19 cellular contexts compared by ENCODE assay signal in genomic region chr1:8674912-8675311, GRCh38.
DNase-seq lines count a peak whose midpoint lies in the region; ATAC-seq and TF ChIP-seq lines count a peak whose summit lies in the region.
"Had no signal": no experiment of that assay in that cellular context is flagged by ENCODE, and none has a peak within 500 bp of the region (broad histone marks: within the 10 kb centered on the region; RNA-seq: fewer than 3 reads in every experiment).

No MANE protein-coding gene starts in this region.

- TF ChIP-seq CTCF in IMR-90 (conservative IDR thresholded peaks at IDR 0.05; ENCODE audit: low read depth, low read length) (no peak), mesothelial cell of epicardium (IDR thresholded peaks at IDR 0.05; ENCODE audit: unreplicated experiment) (no peak), foreskin fibroblast (IDR thresholded peaks at IDR 0.05; ENCODE audit: low read depth, low read length) (no peak)

- no peak overlapping the region for H3K27ac ChIP-seq in IMR-90 (ENCODE audit: insufficient read depth, low read length)
- H3K27ac ChIP-seq: BLaER1, gastrocnemius medialis had no signal

- H2BK15ac ChIP-seq in IMR-90 (ENCODE audit: low read depth, low read length), result no peak overlapping the region

- H3K9me3 Mint-ChIP-seq in activated T-helper 2 cell treated with anti-CD3 and anti-CD28 coated beads, Interferon-gamma antibody, Interleukin-2, Interleukin-4, amounts not matched to agents 10 μg/mL and 5 μg/mL and 100 μg/mL, durations not matched to agents 14 hours and 24 hours and 36 hours, result no peaks in the 10 kb centered on the region
- H3K9me3 Mint-ChIP-seq in mesothelial cell of epicardium, result no peaks in the 10 kb centered on the region
- H3K9me3 Mint-ChIP-seq: activated B cell treated with CpG ODN at 0.5 μM for 24 hours; stimulated activated effector memory CD8-positive, alpha-beta T cell treated with anti-CD3 and anti-CD28 coated beads, Interleukin-12 subunit alpha, Interleukin-12 subunit beta, amount 100 ng/mL, for 72 hours had no signal

- intact Hi-C loops in IMR-90 (cut with micrococcal nuclease), result loop anchor here (1.0 kb wide), 1 partner anchor 22 kb away; no protein-coding TSS in a partner anchor
- intact Hi-C loops in activated T-helper 2 cell treated with anti-CD3 and anti-CD28 coated beads, Interferon-gamma antibody, Interleukin-2, Interleukin-4, amounts not matched to agents 10 μg/mL and 5 μg/mL and 100 μg/mL, durations not matched to agents 14 hours and 24 hours and 36 hours (cut with micrococcal nuclease), result loop anchor here (5.0 kb wide), 1 partner anchor 47 kb away; no protein-coding TSS in a partner anchor

- H3K4me3 ChIP-seq in IMR-90 (ENCODE audit: insufficient read depth, low read depth, low read length) (no peak overlapping the region), foreskin fibroblast (ENCODE audit: low read depth in 1 of 2, low read length in 2 of 2) (no peak overlapping the region)
- H3K4me3 ChIP-seq: BLaER1, dorsolateral prefrontal cortex, gastrocnemius medialis, SK-N-MC had no signal

- peak; percentile 73 for DNase-seq in EH (ENCODE audit: low read depth)
- peak; percentile 41 for DNase-seq in IMR-90
- DNase-seq in activated T-helper 2 cell treated with anti-CD3 and anti-CD28 coated beads, Interferon-gamma antibody, Interleukin-2, Interleukin-4, amounts not matched to agents 10 μg/mL and 5 μg/mL and 100 μg/mL, durations not matched to agents 14 hours and 24 hours and 36 hours (ENCODE audit: low spot score), result no peak
- no peak for DNase-seq in mesothelial cell of epicardium (ENCODE audit: low spot score in 2 of 2, unreplicated experiment in 2 of 2)
- no peak for DNase-seq in foreskin fibroblast
- no peak for DNase-seq in NOMO-1 (lab: John Stamatoyannopoulos, UW; ENCODE audit: unreplicated experiment in 2 of 2)
- DNase-seq in amygdala (lab: John Stamatoyannopoulos, UW), result no peak
- DNase-seq: activated B cell treated with CpG ODN at 0.5 μM for 24 hours; DND-41; dorsolateral prefrontal cortex; gastrocnemius medialis; islet precursor cell; Karpas-422; NCI-H2107; stimulated activated CD4-positive, alpha-beta T cell treated with anti-CD3 and anti-CD28 coated beads, Interleukin-4, amount 100 ng/mL, for 1 hour had no signal

- H4K5ac ChIP-seq in IMR-90 (ENCODE audit: low read depth, low read length), result no peak overlapping the region

- no CpG with 5 or more reads among the region's 2 CpGs for WGBS in IMR-90 (ENCODE audit: extremely low coverage in 2 of 2, insufficient read length in 1 of 2), 2 experiments

- in situ Hi-C loops in IMR-90 (cut with MboI; ENCODE audit: low sequenced_read_pairs), result no loop called here

- H3K27me3 ChIP-seq in IMR-90 (ENCODE audit: control insufficient read depth, insufficient read depth, low read length), result no peaks in the 10 kb centered on the region
- H3K27me3 ChIP-seq: BLaER1, dorsolateral prefrontal cortex, gastrocnemius medialis had no signal

- peaks cover 64% of the 10 kb centered on the region for H3K4me1 Mint-ChIP-seq in activated T-helper 2 cell treated with anti-CD3 and anti-CD28 coated beads, Interferon-gamma antibody, Interleukin-2, Interleukin-4, amounts not matched to agents 10 μg/mL and 5 μg/mL and 100 μg/mL, durations not matched to agents 14 hours and 24 hours and 36 hours (ENCODE audit: low read depth)
- H3K4me1 Mint-ChIP-seq in mesothelial cell of epicardium, result peaks cover 43% of the 10 kb centered on the region

- dilution Hi-C loops in IMR-90 (cut with HindIII; ENCODE audit: low sequenced_read_pairs, unreplicated experiment), result no loop called here

- H3K9me1 ChIP-seq in IMR-90 (ENCODE audit: insufficient read depth, low read length), result peaks cover 12% of the 10 kb centered on the region

- H3K56ac ChIP-seq in IMR-90 (ENCODE audit: extremely low read depth, insufficient read depth, low read length), result no peak overlapping the region

- no peak overlapping the region for H3K4me3 Mint-ChIP-seq in activated T-helper 2 cell treated with anti-CD3 and anti-CD28 coated beads, Interferon-gamma antibody, Interleukin-2, Interleukin-4, amounts not matched to agents 10 μg/mL and 5 μg/mL and 100 μg/mL, durations not matched to agents 14 hours and 24 hours and 36 hours (ENCODE audit: low read depth)
- no peak overlapping the region for H3K4me3 Mint-ChIP-seq in mesothelial cell of epicardium
- H3K4me3 Mint-ChIP-seq: activated B cell treated with CpG ODN at 0.5 μM for 24 hours; stimulated activated effector memory CD8-positive, alpha-beta T cell treated with anti-CD3 and anti-CD28 coated beads, Interleukin-12 subunit alpha, Interleukin-12 subunit beta, amount 100 ng/mL, for 72 hours had no signal

- H3K36me3 ChIP-seq in IMR-90 (ENCODE audit: control insufficient read depth, insufficient read depth, low read length), result no peaks in the 10 kb centered on the region
- H3K36me3 ChIP-seq: gastrocnemius medialis had no signal

- H2BK5ac ChIP-seq in IMR-90 (ENCODE audit: low read depth, low read length, poor library complexity, severe bottlenecking), result no peak overlapping the region

- H3K9ac ChIP-seq in IMR-90 (ENCODE audit: low read depth, low read length), result no peak overlapping the region
- H3K9ac ChIP-seq: BLaER1 had no signal

- no peak overlapping the region for H2BK20ac ChIP-seq in IMR-90 (ENCODE audit: low read depth, low read length)

- TF ChIP-seq RAD21 in IMR-90 (IDR thresholded peaks at IDR 0.05; ENCODE audit: low read length), result no peak

- H2BK120ac ChIP-seq in IMR-90 (ENCODE audit: low read depth, low read length), result no peak overlapping the region

- TF ChIP-seq POLR2A in IMR-90 (IDR thresholded peaks at IDR 0.05; ENCODE audit: low read depth, low read length), result no peak

- H3K79me1 ChIP-seq in IMR-90 (ENCODE audit: low read depth in 1 of 2, low read length in 2 of 2), result peaks cover 17 to 75% of the 10 kb centered on the region in 2 experiments

- H4K8ac ChIP-seq in IMR-90 (ENCODE audit: low read depth in 2 of 2, low read length in 2 of 2), result no peak overlapping the region

- H4K20me1 ChIP-seq in IMR-90 (ENCODE audit: insufficient read depth, low read length), result peaks cover 78% of the 10 kb centered on the region

- BruUV-seq in IMR-90 (replicated peaks; lab: Mats Ljungman, UMichigan), result no TSS peak

- H3K4me2 ChIP-seq in IMR-90 (ENCODE audit: low read depth, low read length), result no peak overlapping the region; the same call in 1 of the 2 replicates
- H3K4me2 ChIP-seq: BLaER1 had no signal

- H3K14ac ChIP-seq in IMR-90 (replicated peaks; ENCODE audit: low read depth, low read length), result no peak overlapping the region

- H2AK5ac ChIP-seq in IMR-90 (ENCODE audit: low read depth, low read length), result no peak overlapping the region

- H3K27me3 Mint-ChIP-seq in activated T-helper 2 cell treated with anti-CD3 and anti-CD28 coated beads, Interferon-gamma antibody, Interleukin-2, Interleukin-4, amounts not matched to agents 10 μg/mL and 5 μg/mL and 100 μg/mL, durations not matched to agents 14 hours and 24 hours and 36 hours (ENCODE audit: low read depth), result no peaks in the 10 kb centered on the region
- no peaks in the 10 kb centered on the region for H3K27me3 Mint-ChIP-seq in mesothelial cell of epicardium (ENCODE audit: low read depth)
- H3K27me3 Mint-ChIP-seq: activated B cell treated with CpG ODN at 0.5 μM for 24 hours had no signal

- H4K91ac ChIP-seq in IMR-90 (ENCODE audit: insufficient read depth, low read depth, low read length), result no peak overlapping the region

- H3K9me3 ChIP-seq in IMR-90 (ENCODE audit: control insufficient read depth, insufficient read depth, low read length), result no peaks in the 10 kb centered on the region
- H3K9me3 ChIP-seq: BLaER1, gastrocnemius medialis had no signal

- H3K4ac ChIP-seq in IMR-90 (ENCODE audit: low read depth, low read length), result no peak overlapping the region; the same call in 1 of the 2 replicates

- no peak overlapping the region for H3K18ac ChIP-seq in IMR-90 (ENCODE audit: low read depth, low read length)

- H2AK9ac ChIP-seq in IMR-90 (replicated peaks; ENCODE audit: low read depth, low read length, poor library complexity), result no peak overlapping the region

- peak overlapping the region; percentile 45; the same call in 1 of the 2 replicates for H3K23ac ChIP-seq in IMR-90 (ENCODE audit: low read depth, low read length)

- peak overlapping the region; percentile 14 for H3K27ac Mint-ChIP-seq in activated T-helper 2 cell treated with anti-CD3 and anti-CD28 coated beads, Interferon-gamma antibody, Interleukin-2, Interleukin-4, amounts not matched to agents 10 μg/mL and 5 μg/mL and 100 μg/mL, durations not matched to agents 14 hours and 24 hours and 36 hours
- H3K27ac Mint-ChIP-seq in mesothelial cell of epicardium, result peak overlapping the region; percentile 39
- H3K27ac Mint-ChIP-seq: activated B cell treated with CpG ODN at 0.5 μM for 24 hours; stimulated activated effector memory CD8-positive, alpha-beta T cell treated with anti-CD3 and anti-CD28 coated beads, Interleukin-12 subunit alpha, Interleukin-12 subunit beta, amount 100 ng/mL, for 72 hours had no signal

- POLR2A ChIA-PET in IMR-90 (lab: Charles Lee; ENCODE audit: unreplicated experiment), result no interaction called here

- peaks cover 50% of the 10 kb centered on the region for H3K36me3 Mint-ChIP-seq in activated T-helper 2 cell treated with anti-CD3 and anti-CD28 coated beads, Interferon-gamma antibody, Interleukin-2, Interleukin-4, amounts not matched to agents 10 μg/mL and 5 μg/mL and 100 μg/mL, durations not matched to agents 14 hours and 24 hours and 36 hours (ENCODE audit: low read depth)
- no peaks in the 10 kb centered on the region for H3K36me3 Mint-ChIP-seq in mesothelial cell of epicardium
- H3K36me3 Mint-ChIP-seq: stimulated activated effector memory CD8-positive, alpha-beta T cell treated with anti-CD3 and anti-CD28 coated beads, Interleukin-12 subunit alpha, Interleukin-12 subunit beta, amount 100 ng/mL, for 72 hours had no signal

- H2AFZ ChIP-seq in IMR-90 (replicated peaks; ENCODE audit: low read length, poor library complexity), result no peak overlapping the region

- peaks cover 26% of the 10 kb centered on the region for H3K4me1 ChIP-seq in IMR-90 (ENCODE audit: control insufficient read depth, insufficient read depth, low read length)

- ATAC-seq in IMR-90 (ENCODE audit: low read depth) (no peak), GM19452 (IDR thresholded peaks at IDR 0.05; ENCODE audit: unreplicated experiment) (no peak)
- ATAC-seq: gastrocnemius medialis; stimulated activated effector memory CD8-positive, alpha-beta T cell treated with anti-CD3 and anti-CD28 coated beads, Interleukin-12 subunit alpha, Interleukin-12 subunit beta, amount 100 ng/mL, for 72 hours had no signal

- CTCF ChIA-PET in IMR-90 (lab: Yijun Ruan, JAX), result interaction anchor here (0.5 to 1.3 kb wide), 2 partner anchors 174 to 724 kb away, joined by 3 to 6 read pairs; no protein-coding TSS in a partner anchor

TF ChIP-seq in IMR-90, 13 proteins besides CTCF, POLR2A, EP300 and RAD21:
- TF ChIP-seq SMC3 (IDR thresholded peaks at IDR 0.05; ENCODE audit: low read depth, low read length) (no peak), BHLHE40 (IDR thresholded peaks at IDR 0.05; ENCODE audit: low read depth, low read length) (0 out of 2 replicates have a peak, but pooled peaks have one; percentile 28)

Comparison
In these comparisons a context has a peak if more than half of its experiments do, and no peak if none do; other contexts are left out.
1. DNase-seq: peak in EH (single experiment) and IMR-90 (single experiment); none in activated T-helper 2 cell treated with anti-CD3 and anti-CD28 coated beads, Interferon-gamma antibody, Interleukin-2, Interleukin-4, amounts not matched to agents 10 μg/mL and 5 μg/mL and 100 μg/mL, durations not matched to agents 14 hours and 24 hours and 36 hours (single experiment), mesothelial cell of epicardium (0 of 2), foreskin fibroblast (0 of 2), NOMO-1 (0 of 2) and amygdala (0 of 56).